In the genomic region with DNA sequence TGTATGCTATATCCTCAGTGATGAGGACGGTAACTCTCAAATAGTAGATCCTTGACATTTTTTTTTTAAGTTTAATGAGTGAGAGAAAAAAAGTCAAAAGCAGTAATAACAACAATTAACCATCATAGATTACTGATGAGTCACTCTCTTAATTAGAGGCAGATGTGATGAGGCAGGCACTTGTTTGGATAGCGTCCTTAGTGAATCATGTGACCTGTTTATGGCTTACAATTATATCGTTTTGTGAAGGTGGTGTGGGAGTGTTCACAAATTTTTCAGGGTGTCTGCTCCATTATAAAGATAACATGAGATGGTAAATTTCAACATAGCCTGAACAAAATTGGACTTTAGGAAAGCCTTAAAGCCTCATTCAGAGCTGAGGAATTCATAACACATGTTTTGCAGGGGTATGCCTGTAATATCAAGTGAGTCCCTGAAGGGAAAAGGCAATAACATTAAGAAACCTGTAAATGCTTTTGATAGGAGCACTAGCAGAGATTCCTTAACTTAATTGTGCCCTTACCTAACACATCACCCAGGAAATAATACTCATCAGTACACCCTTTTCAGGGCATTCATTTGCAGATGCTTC, we compare ENCODE assay signal across 13 cellular contexts. TPM values are rescaled to one million over a fixed set of nuclear protein-coding genes. Genes with fewer than 3 reads are reported as not detected.
DNase-seq lines count a peak whose midpoint lies in the region; ATAC-seq and TF ChIP-seq lines count a peak whose summit lies in the region.
"Had no signal": no experiment of that assay in that cellular context is flagged by ENCODE, and none has a peak within 500 bp of the region (broad histone marks: within the 10 kb centered on the region; RNA-seq: fewer than 3 reads in every experiment).

No MANE protein-coding gene starts in this region.

- H3K4me3 Mint-ChIP-seq in HFFc6, result no peak overlapping the region
- H3K4me3 Mint-ChIP-seq: activated CD4-positive, alpha-beta memory T cell treated with anti-CD3 and anti-CD28 coated beads for 36 hours had no signal

- H3K9me3 Mint-ChIP-seq in HFFc6, result no peaks in the 10 kb centered on the region
- H3K9me3 Mint-ChIP-seq: activated CD4-positive, alpha-beta memory T cell treated with anti-CD3 and anti-CD28 coated beads for 36 hours; IgD-negative memory B cell had no signal

- no peaks in the 10 kb centered on the region for H3K27me3 Mint-ChIP-seq in HFFc6 (ENCODE audit: insufficient read depth)
- H3K27me3 Mint-ChIP-seq: activated CD4-positive, alpha-beta memory T cell treated with anti-CD3 and anti-CD28 coated beads for 36 hours; IgD-negative memory B cell had no signal

- TF ChIP-seq CTCF in AG10803 (conservative IDR thresholded peaks at IDR 0.05; ENCODE audit: low read length), result no peak
- TF ChIP-seq CTCF in HFFc6 (IDR thresholded peaks at IDR 0.05), result no peak
- no peak for TF ChIP-seq CTCF in fibroblast of villous mesenchyme (IDR thresholded peaks at IDR 0.05; ENCODE audit: insufficient read depth, low read depth, low read length)
- TF ChIP-seq CTCF in foreskin keratinocyte (conservative IDR thresholded peaks at IDR 0.05), result no peak

- no peaks in the 10 kb centered on the region for H3K27me3 ChIP-seq in foreskin keratinocyte
- H3K27me3 ChIP-seq: right atrium auricular region had no signal

- H3K27ac Mint-ChIP-seq in HFFc6, result peak overlapping the region; percentile 60
- H3K27ac Mint-ChIP-seq: activated CD4-positive, alpha-beta memory T cell treated with anti-CD3 and anti-CD28 coated beads for 36 hours; IgD-negative memory B cell had no signal

- H3K4me3 ChIP-seq in AG10803 (ENCODE audit: low read length) (no peak overlapping the region), fibroblast of villous mesenchyme (ENCODE audit: low read depth, low read length) (no peak overlapping the region)
- H3K4me3 ChIP-seq: right atrium auricular region had no signal

- DNase-seq in AG10803 (ENCODE audit: low read depth) (peak; percentile 70), HFFc6 (peak; percentile 38), fibroblast of villous mesenchyme (ENCODE audit: low read depth) (peak; percentile 83), activated T-cell treated with anti-CD3 and anti-CD28 coated beads for 4 hours (no peak), foreskin keratinocyte (no peak), superior temporal gyrus (ENCODE audit: extremely low spot score) (no peak), medulla oblongata (ENCODE audit: extremely low spot score) (no peak)
- DNase-seq: activated CD4-positive, alpha-beta memory T cell treated with anti-CD3 and anti-CD28 coated beads for 36 hours; activated T-cell treated with anti-CD3 and anti-CD28 coated beads, Interleukin-2, amount 50 U/mL, for 48 hours; WERI-Rb-1 had no signal

- H3K4me1 ChIP-seq in foreskin keratinocyte, result no peaks in the 10 kb centered on the region

- no peak overlapping the region for H3K27ac ChIP-seq in foreskin keratinocyte
- H3K27ac ChIP-seq: right atrium auricular region, WERI-Rb-1 had no signal

- ATAC-seq in SK-N-SH treated with all-trans-retinoic acid at 6 μM for 48 hours, result peak; percentile 60
- ATAC-seq in foreskin keratinocyte, result no peak

- no peaks in the 10 kb centered on the region for H3K36me3 Mint-ChIP-seq in HFFc6 (ENCODE audit: low read depth)
- H3K36me3 Mint-ChIP-seq: activated CD4-positive, alpha-beta memory T cell treated with anti-CD3 and anti-CD28 coated beads for 36 hours; IgD-negative memory B cell had no signal

- peaks cover 29% of the 10 kb centered on the region for H3K4me1 Mint-ChIP-seq in HFFc6 (ENCODE audit: low read depth)

TF ChIP-seq in SK-N-SH treated with all-trans-retinoic acid at 6 μM for 48 hours, 23 proteins besides CTCF, POLR2A, EP300 and RAD21:
- TF ChIP-seq BACH2 (CRISPR knock-in tag; IDR thresholded peaks at IDR 0.05; ENCODE audit: borderline replicate concordance) (no peak), TCF4 (CRISPR knock-in tag; IDR thresholded peaks at IDR 0.05; ENCODE audit: borderline replicate concordance) (peak; percentile 27; the same call in 1 of the 2 replicates), PPARA (CRISPR knock-in tag; IDR thresholded peaks at IDR 0.05; ENCODE audit: borderline replicate concordance) (no peak)

RNA-seq across cellular contexts. Expression of gene XIAP, which starts 51.9 kb away (rescaled TPM):
- 10 to 100 TPM; 34.4 to 48.4 (median 38.8) TPM for total RNA-seq in HFFc6 (2021; fragmentation: NEBNext Ultra II Directional; extraction: Animal tissue kit (Norgen Biotek cat#: 25700))
- total RNA-seq in fibroblast of villous mesenchyme, result 39.0 and 43.2 TPM in 2 replicates
- total RNA-seq in foreskin keratinocyte, result 24.9 and 26.0 TPM in 2 replicates
- polyA plus RNA-seq in foreskin keratinocyte, result 7.8 and 8.2 TPM in 2 replicates

Comparison
In these comparisons a context has a peak if more than half of its experiments do, and no peak if none do; other contexts are left out.
1. DNase-seq: peak in AG10803 (single experiment), HFFc6 (single experiment) and fibroblast of villous mesenchyme (single experiment); none in activated T-cell treated with anti-CD3 and anti-CD28 coated beads for 4 hours (single experiment), foreskin keratinocyte (0 of 2), superior temporal gyrus (single experiment) and medulla oblongata (single experiment).